In the genomic region with DNA sequence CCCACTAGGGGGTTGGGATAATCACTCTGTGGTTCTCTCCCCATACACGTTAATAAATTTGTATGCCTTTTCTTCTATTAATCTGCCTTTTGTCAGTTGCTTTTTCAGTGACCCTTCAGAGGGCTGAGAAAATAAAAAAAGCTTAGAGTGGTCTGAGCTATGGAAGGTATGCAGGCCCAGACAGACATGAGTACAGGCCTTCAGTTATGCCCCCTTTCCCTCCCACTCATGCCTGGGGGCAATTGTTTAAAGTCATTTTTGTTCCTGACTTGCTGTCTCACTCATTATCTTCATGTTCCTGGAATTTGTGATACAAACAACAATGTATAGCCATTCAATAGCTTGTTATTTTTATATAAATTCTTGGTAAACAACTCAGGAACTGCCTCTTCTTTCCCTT, we compare ENCODE assay signal across 16 cellular contexts.
DNase-seq lines count a peak whose midpoint lies in the region; ATAC-seq and TF ChIP-seq lines count a peak whose summit lies in the region.
"Had no signal": no experiment of that assay in that cellular context is flagged by ENCODE, and none has a peak within 500 bp of the region (broad histone marks: within the 10 kb centered on the region; RNA-seq: fewer than 3 reads in every experiment).

No MANE protein-coding gene starts in this region.

- H3K36me3 ChIP-seq in vagina: no peaks in the 10 kb centered on the region
- no peaks in the 10 kb centered on the region for H3K36me3 ChIP-seq in aorta (ENCODE audit: control insufficient read depth in 1 of 2, insufficient read depth in 2 of 2, low read length in 1 of 2)

- intact Hi-C loops in vagina (cut with DNase I) (no loop called here), aorta (cut with DNase I) (no loop called here)

- 21 to 30% methylated on average over 1 of the region's 1 CpG for WGBS in aorta, 2 donors

- H3K4me3 Mint-ChIP-seq in stimulated activated naive CD8-positive, alpha-beta T cell treated with anti-CD3 and anti-CD28 coated beads, Interleukin-15, Interleukin-2, amounts not matched to agents 100 ng/mL and 50 ng/mL, for 24 hours: no peak overlapping the region
- H3K4me3 Mint-ChIP-seq in stimulated activated naive CD8-positive, alpha-beta T cell treated with anti-CD3 and anti-CD28 coated beads, Interleukin-15, amount 100 ng/mL, for 72 hours: no peak overlapping the region
- no peak overlapping the region for H3K4me3 Mint-ChIP-seq in neural crest cell

- H3K27ac Mint-ChIP-seq in stimulated activated naive CD8-positive, alpha-beta T cell treated with anti-CD3 and anti-CD28 coated beads, Interleukin-15, Interleukin-2, amounts not matched to agents 100 ng/mL and 50 ng/mL, for 24 hours: peak overlapping the region; percentile 11
- no peak overlapping the region for H3K27ac Mint-ChIP-seq in stimulated activated naive CD8-positive, alpha-beta T cell treated with anti-CD3 and anti-CD28 coated beads, Interleukin-15, amount 100 ng/mL, for 72 hours
- peak overlapping the region; percentile 96 for H3K27ac Mint-ChIP-seq in neural crest cell (ENCODE audit: unreplicated experiment)

- no peak overlapping the region for H3K27ac ChIP-seq in vagina
- no peak overlapping the region for H3K27ac ChIP-seq in aorta (ENCODE audit: low read depth in 1 of 2, low read length in 2 of 2)
- H3K27ac ChIP-seq: HL-60, KMS-11 had no signal

- H3K4me1 Mint-ChIP-seq in stimulated activated naive CD8-positive, alpha-beta T cell treated with anti-CD3 and anti-CD28 coated beads, Interleukin-15, Interleukin-2, amounts not matched to agents 100 ng/mL and 50 ng/mL, for 24 hours (ENCODE audit: low read depth): no peaks in the 10 kb centered on the region
- H3K4me1 Mint-ChIP-seq in stimulated activated naive CD8-positive, alpha-beta T cell treated with anti-CD3 and anti-CD28 coated beads, Interleukin-15, amount 100 ng/mL, for 72 hours: no peaks in the 10 kb centered on the region
- peaks cover 54% of the 10 kb centered on the region for H3K4me1 Mint-ChIP-seq in neural crest cell

- no peaks in the 10 kb centered on the region for H3K36me3 Mint-ChIP-seq in stimulated activated naive CD8-positive, alpha-beta T cell treated with anti-CD3 and anti-CD28 coated beads, Interleukin-15, Interleukin-2, amounts not matched to agents 100 ng/mL and 50 ng/mL, for 24 hours (ENCODE audit: low read depth)
- H3K36me3 Mint-ChIP-seq in neural crest cell (ENCODE audit: low read depth): peaks cover 5% of the 10 kb centered on the region

- ATAC-seq in stimulated activated naive CD8-positive, alpha-beta T cell treated with anti-CD3 and anti-CD28 coated beads, Interleukin-15, amount 100 ng/mL, for 72 hours: no peak
- no peak for ATAC-seq in aorta (ENCODE audit: low FRiP score)
- ATAC-seq in GM19351 (IDR thresholded peaks at IDR 0.05; ENCODE audit: unreplicated experiment): no peak
- ATAC-seq: PC-3 had no signal

- peaks cover 11% of the 10 kb centered on the region for H3K9me3 Mint-ChIP-seq in stimulated activated naive CD8-positive, alpha-beta T cell treated with anti-CD3 and anti-CD28 coated beads, Interleukin-15, Interleukin-2, amounts not matched to agents 100 ng/mL and 50 ng/mL, for 24 hours
- peaks cover 10 to 11% of the 10 kb centered on the region in 2 donors for H3K9me3 Mint-ChIP-seq in stimulated activated naive CD8-positive, alpha-beta T cell treated with anti-CD3 and anti-CD28 coated beads, Interleukin-15, amount 100 ng/mL, for 72 hours
- H3K9me3 Mint-ChIP-seq in neural crest cell: peaks cover 10% of the 10 kb centered on the region

- H3K4me1 ChIP-seq in vagina: no peaks in the 10 kb centered on the region
- H3K4me1 ChIP-seq in aorta (ENCODE audit: control insufficient read depth in 1 of 2, insufficient read depth in 2 of 2, low read length in 2 of 2): no peaks in the 10 kb centered on the region

- no peaks in the 10 kb centered on the region for H3K9me3 ChIP-seq in vagina
- H3K9me3 ChIP-seq in aorta (ENCODE audit: control insufficient read depth, low read length): peaks cover 4% of the 10 kb centered on the region

- TF ChIP-seq CTCF in neural crest cell (conservative IDR thresholded peaks at IDR 0.05) (no peak), vagina (IDR thresholded peaks at IDR 0.05) (no peak)

- TF ChIP-seq POLR2A in vagina (IDR thresholded peaks at IDR 0.05): no peak

- H3K4me3 ChIP-seq in vagina (no peak overlapping the region), aorta (ENCODE audit: low read length in 2 of 2) (no peak overlapping the region)

- H3K27me3 Mint-ChIP-seq in stimulated activated naive CD8-positive, alpha-beta T cell treated with anti-CD3 and anti-CD28 coated beads, Interleukin-15, Interleukin-2, amounts not matched to agents 100 ng/mL and 50 ng/mL, for 24 hours: no peaks in the 10 kb centered on the region
- H3K27me3 Mint-ChIP-seq in stimulated activated naive CD8-positive, alpha-beta T cell treated with anti-CD3 and anti-CD28 coated beads, Interleukin-15, amount 100 ng/mL, for 72 hours: no peaks in the 10 kb centered on the region
- no peaks in the 10 kb centered on the region for H3K27me3 Mint-ChIP-seq in neural crest cell (ENCODE audit: low read depth)

- H3K27me3 ChIP-seq in vagina (no peaks in the 10 kb centered on the region), aorta (ENCODE audit: control insufficient read depth in 1 of 2, insufficient read depth in 2 of 2, low read length in 1 of 2) (no peaks in the 10 kb centered on the region)

- no peak for DNase-seq in stimulated activated naive CD8-positive, alpha-beta T cell treated with anti-CD3 and anti-CD28 coated beads, Interleukin-15, amount 100 ng/mL, for 72 hours
- peak; percentile 73 for DNase-seq in foreskin melanocyte
- no peak for DNase-seq in neural crest cell (ENCODE audit: low read depth, low spot score)
- DNase-seq in vagina (ENCODE audit: extremely low spot score in 2 of 2): no peak
- no peak for DNase-seq in aorta
- no peak for DNase-seq in H4 (ENCODE audit: low spot score)
- DNase-seq: C1 segment of cervical spinal cord, EL, NCI-H1694 treated with DMSO at 0.1 percent for 48 hours, NCI-H345, NCI-H526 treated with DMSO at 0.1 percent for 48 hours, PC-3 had no signal

Comparison
In these comparisons a context has a peak if more than half of its experiments do, and no peak if none do; other contexts are left out.
1. H3K27ac Mint-ChIP-seq: peak in stimulated activated naive CD8-positive, alpha-beta T cell treated with anti-CD3 and anti-CD28 coated beads, Interleukin-15, Interleukin-2, amounts not matched to agents 100 ng/mL and 50 ng/mL, for 24 hours (single experiment) and neural crest cell (single experiment); none in stimulated activated naive CD8-positive, alpha-beta T cell treated with anti-CD3 and anti-CD28 coated beads, Interleukin-15, amount 100 ng/mL, for 72 hours (0 of 2).